8 cellular contexts compared by ENCODE assay signal in genomic region chr11:61429346-61429690, GRCh38. TPM values are rescaled to one million over a fixed set of nuclear protein-coding genes. Genes with fewer than 3 reads are reported as not detected.
DNase-seq lines count a peak whose midpoint lies in the region; ATAC-seq, FAIRE-seq and TF ChIP-seq lines count a peak whose summit lies in the region.

No MANE protein-coding gene starts in this region.

- peak overlapping the region; percentile 99 for H3K9ac ChIP-seq in Loucy (ENCODE audit: low read depth, low read length, poor library complexity, severe bottlenecking)
- peak overlapping the region; percentile 97 for H3K9ac ChIP-seq in iPS-20b (ENCODE audit: low read depth, low read length)

- TF ChIP-seq CTCF in GM12872 (IDR thresholded peaks at IDR 0.05; ENCODE audit: insufficient read depth, low read depth, low read length) (peak; percentile 20; the same call in 1 of the 3 replicates), Loucy (conservative IDR thresholded peaks at IDR 0.05; ENCODE audit: low read length) (peak; percentile 49), body of pancreas (IDR thresholded peaks at IDR 0.05) (no peak)

- H3K4me1 ChIP-seq in Loucy (ENCODE audit: insufficient read depth, low read length, poor library complexity, severe bottlenecking) (peaks cover 66% of the 10 kb centered on the region), body of pancreas (peaks cover 31% of the 10 kb centered on the region), iPS-20b (ENCODE audit: insufficient read depth, low read length) (peaks cover 3% of the 10 kb centered on the region; the same call in 1 of the 2 replicates)

- peak; percentile 44 for DNase-seq in H54 (ENCODE audit: insufficient read length, low spot score)
- peak; percentile 70 for DNase-seq in T-helper 2 cell treated with Interferon-gamma antibody and Interleukin-4, amounts not matched to agents 5 μg/mL and 100 μg/mL, for 36 hours (ENCODE audit: low spot score)
- peak in 3 of 4 donors; percentile 43 to 53 (median 51) for DNase-seq in body of pancreas
- peak; percentile 38 to 62 for DNase-seq in stimulated activated CD4-positive, alpha-beta T cell treated with anti-CD3 and anti-CD28 coated beads, Interleukin-15, amount 100 ng/mL, for 48 hours (ENCODE audit: low read depth in 2 of 2)
- DNase-seq in cerebellar nuclear complex (lab: John Stamatoyannopoulos, UW): no peak

- peaks cover 57% of the 10 kb centered on the region for H3K36me3 Mint-ChIP-seq in T-helper 2 cell treated with Interferon-gamma antibody and Interleukin-4, amounts not matched to agents 5 μg/mL and 100 μg/mL, for 36 hours (ENCODE audit: low read depth)

- peak overlapping the region; percentile 98 for H3K4me3 ChIP-seq in Loucy (ENCODE audit: low read length, poor library complexity, severe bottlenecking)
- H3K4me3 ChIP-seq in body of pancreas: peak overlapping the region; percentile 71 to 85
- peak overlapping the region; percentile 100 for H3K4me3 ChIP-seq in iPS-20b (ENCODE audit: low read length)

- ATAC-seq in body of pancreas: peak; percentile 47

- H3K9me3 ChIP-seq in Loucy (ENCODE audit: insufficient read depth, low read depth, low read length) (no peaks in the 10 kb centered on the region), body of pancreas (no peaks in the 10 kb centered on the region), iPS-20b (ENCODE audit: insufficient read depth, low read depth, low read length) (no peaks in the 10 kb centered on the region)

- H2AFZ ChIP-seq in Loucy (ENCODE audit: low read length): peak overlapping the region; percentile 93

- H3F3A ChIP-seq in Loucy (ENCODE audit: low read depth): no peaks in the 10 kb centered on the region; the same call in 1 of the 2 replicates

- intact Hi-C loops in body of pancreas (cut with DNase I): no loop called here

- peaks cover 90% of the 10 kb centered on the region for H3K79me2 ChIP-seq in Loucy (ENCODE audit: insufficient read depth, low read length)

- no peaks in the 10 kb centered on the region for H3K9me3 Mint-ChIP-seq in T-helper 2 cell treated with Interferon-gamma antibody and Interleukin-4, amounts not matched to agents 5 μg/mL and 100 μg/mL, for 36 hours

- 0 to 1% methylated on average over 2 to 37 of the region's 37 CpGs for WGBS in body of pancreas, 2 donors

- H3K4me2 ChIP-seq in Loucy (ENCODE audit: low read depth, low read length, poor library complexity, severe bottlenecking): peak overlapping the region; percentile 99

- no peaks in the 10 kb centered on the region for H3K9me2 ChIP-seq in Loucy (replicated peaks; ENCODE audit: low read depth, low read length)

- H3K27ac Mint-ChIP-seq in T-helper 2 cell treated with Interferon-gamma antibody and Interleukin-4, amounts not matched to agents 5 μg/mL and 100 μg/mL, for 36 hours: peak overlapping the region; percentile 98

- H3K27me3 ChIP-seq in Loucy (ENCODE audit: insufficient read depth, low read length, poor library complexity, severe bottlenecking): no peaks in the 10 kb centered on the region
- H3K27me3 ChIP-seq in body of pancreas: no peaks in the 10 kb centered on the region
- no peaks in the 10 kb centered on the region for H3K27me3 ChIP-seq in iPS-20b (ENCODE audit: insufficient read depth, low read length)

- peaks cover 80% of the 10 kb centered on the region for H4K20me1 ChIP-seq in Loucy (ENCODE audit: insufficient read depth, low read length, poor library complexity, severe bottlenecking)

- no peaks in the 10 kb centered on the region for H3K27me3 Mint-ChIP-seq in T-helper 2 cell treated with Interferon-gamma antibody and Interleukin-4, amounts not matched to agents 5 μg/mL and 100 μg/mL, for 36 hours (ENCODE audit: low read depth)

- no peak for FAIRE-seq in H54 (lab: Jason Lieb, UNC)

- peaks cover 33% of the 10 kb centered on the region for H3K36me3 ChIP-seq in Loucy (ENCODE audit: insufficient read depth, low read length)
- H3K36me3 ChIP-seq in body of pancreas (replicated peaks in 1 of 2; ENCODE audit: insufficient read depth in 1 of 2, low read depth in 2 of 2): peaks cover 0 to 14% of the 10 kb centered on the region in 2 donors
- H3K36me3 ChIP-seq in iPS-20b (ENCODE audit: insufficient read depth, low read depth, low read length): peaks cover 56% of the 10 kb centered on the region

- TF ChIP-seq POLR2A in H54 (IDR thresholded peaks at IDR 0.05; ENCODE audit: low read depth, low read length): no peak
- TF ChIP-seq POLR2A in body of pancreas (IDR thresholded peaks at IDR 0.05): no peak

- H3K4me3 Mint-ChIP-seq in T-helper 2 cell treated with Interferon-gamma antibody and Interleukin-4, amounts not matched to agents 5 μg/mL and 100 μg/mL, for 36 hours: peak overlapping the region; percentile 97

- peaks cover 41% of the 10 kb centered on the region for H3K4me1 Mint-ChIP-seq in T-helper 2 cell treated with Interferon-gamma antibody and Interleukin-4, amounts not matched to agents 5 μg/mL and 100 μg/mL, for 36 hours (ENCODE audit: low read depth)

- H3K27ac ChIP-seq in body of pancreas (peak overlapping the region; percentile 90 to 96 (median 93)), iPS-20b (ENCODE audit: low read length) (peak overlapping the region; percentile 95)

RNA-seq across cellular contexts. Expression of gene CPSF7, which starts 0.5 kb away (rescaled TPM):
- total RNA-seq in body of pancreas: 10 to 100 TPM; 34.0 to 44.5 TPM

RNA-seq across cellular contexts. Expression of gene SDHAF2, which starts 0.6 kb away (rescaled TPM):
- 10 to 100 TPM; 25.2 to 28.0 TPM for total RNA-seq in body of pancreas

RNA-seq across cellular contexts. Expression of gene TMEM216, which starts 36.9 kb away (rescaled TPM):
- total RNA-seq in body of pancreas: 10 to 100 TPM in 1 of 2 donors, 1 to 10 TPM in 1; 8.3 to 16.8 TPM

Comparison
In these comparisons a context has a peak if more than half of its experiments do, and no peak if none do; other contexts are left out.
1. CTCF ChIP-seq: peak in GM12872 (single experiment) and Loucy (single experiment); none in body of pancreas (0 of 7).
2. DNase-seq: peak in H54 (single experiment), T-helper 2 cell treated with Interferon-gamma antibody and Interleukin-4, amounts not matched to agents 5 μg/mL and 100 μg/mL, for 36 hours (single experiment), body of pancreas (3 of 4) and stimulated activated CD4-positive, alpha-beta T cell treated with anti-CD3 and anti-CD28 coated beads, Interleukin-15, amount 100 ng/mL, for 48 hours (2 of 2); none in cerebellar nuclear complex (0 of 2).
3. Peak in every context shown above with its lines, with median percentiles within 50 percentile points of each other: H3K4me3 ChIP-seq.